ENCODE assay signal across 26 cellular contexts in the genomic region with DNA sequence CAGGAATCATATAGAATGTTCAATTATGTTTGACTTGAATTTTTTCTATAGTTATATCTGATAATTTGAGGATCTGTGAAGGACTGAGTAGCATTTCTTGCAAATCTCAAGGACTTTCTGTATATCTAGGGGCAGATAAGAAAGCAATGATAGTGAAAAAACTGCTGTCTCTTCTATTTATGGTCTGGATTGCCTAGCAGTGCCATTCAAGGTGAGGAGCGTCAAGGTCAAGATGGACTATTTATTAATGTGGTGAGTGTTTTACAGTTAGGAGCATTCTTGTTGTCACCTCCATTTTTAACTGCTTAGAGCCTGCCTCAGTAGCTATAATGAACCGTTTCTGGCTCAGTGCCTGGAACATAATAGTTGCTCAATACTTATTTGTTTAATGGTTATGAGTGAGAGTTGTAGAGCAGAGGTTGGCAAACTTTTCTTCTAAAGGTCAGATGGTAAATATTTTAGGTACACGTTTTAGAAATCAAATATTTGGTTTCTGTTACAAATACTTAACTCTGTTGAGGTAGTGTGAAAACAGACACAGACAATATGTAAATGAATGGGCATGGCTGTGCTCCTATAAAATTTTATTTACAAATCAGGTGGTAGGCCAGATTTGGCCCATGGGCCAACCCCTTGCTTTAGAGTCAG.
"Had no signal": no experiment of that assay in that cellular context is flagged by ENCODE, and none has a peak within 500 bp of the region (broad histone marks: within the 10 kb centered on the region; RNA-seq: fewer than 3 reads in every experiment).

No MANE protein-coding gene starts in this region.

- H3K4me3 ChIP-seq: lower lobe of right lung, ovary, right atrium auricular region, skin epidermis, stomach, testis, thyroid gland, transverse colon, upper lobe of left lung, vagina had no signal

- H3K27me3 ChIP-seq: ovary, right atrium auricular region, stomach, testis, thyroid gland, transverse colon, upper lobe of left lung, vagina had no signal

- H3K36me3 ChIP-seq: lower lobe of right lung, ovary, right atrium auricular region, stomach, thyroid gland, transverse colon, upper lobe of left lung, vagina had no signal

- H3K27ac ChIP-seq: lower lobe of right lung, ovary, right atrium auricular region, skin epidermis, stomach, testis, thyroid gland, transverse colon, upper lobe of left lung, vagina had no signal

- ATAC-seq: left colon; left ventricle myocardium superior; lower lobe of right lung; natural killer cell; sciatic nerve; stimulated activated naive B cell treated with anti-CD40 and anti-IgM and Interleukin-4, amounts not matched to agents 10 μg/mL and 1 μg/mL and 100 μg/mL, for 72 hours; stimulated activated naive CD8-positive, alpha-beta T cell treated with anti-CD3 and anti-CD28 coated beads, Interleukin-15, Interleukin-2, amounts not matched to agents 100 U/mL and 50 U/mL, for 24 hours had no signal

- DNase-seq: hypothalamus; immature natural killer cell; kidney; left colon; left ventricle myocardium superior; lower lobe of right lung; mammary epithelial cell; mesenchymal stem cell; naive B cell; natural killer cell; ovary; stimulated activated CD4-positive, alpha-beta T cell treated with anti-CD3 and anti-CD28 coated beads, Interleukin-12 subunit alpha, Interleukin-12 subunit beta, amount 100 ng/mL, for 4 hours; stimulated activated CD4-positive, alpha-beta T cell treated with anti-CD3 and anti-CD28 coated beads, Interleukin-15, amount 100 ng/mL, for 24 hours; stimulated activated CD4-positive, alpha-beta T cell treated with anti-CD3 and anti-CD28 coated beads, Interleukin-2, amount 100 ng/mL, for 24 hours; stimulated activated CD4-positive, alpha-beta T cell treated with anti-CD3 and anti-CD28 coated beads, Interleukin-4, amount 100 ng/mL, for 1 hour; stimulated activated naive B cell treated with anti-CD40 and anti-IgM and Interleukin-4, amounts not matched to agents 10 μg/mL and 1 μg/mL and 100 μg/mL, for 72 hours; stimulated activated naive CD8-positive, alpha-beta T cell treated with anti-CD3 and anti-CD28 coated beads, Interleukin-15, Interleukin-2, amounts not matched to agents 100 U/mL and 50 U/mL, for 24 hours; stomach; testis; thyroid gland; transverse colon; upper lobe of left lung had no signal

- H3K4me1 ChIP-seq: lower lobe of right lung, right atrium auricular region, stomach, testis, thyroid gland, upper lobe of left lung, vagina had no signal

- H3K9me3 ChIP-seq: lower lobe of right lung, ovary, right atrium auricular region, stomach, testis, thyroid gland, transverse colon, upper lobe of left lung, vagina had no signal
